ENCODE assay signal across 6 cellular contexts in genomic region chr12:106459534-106459933, GRCh38.
"Had no signal": no experiment of that assay in that cellular context is flagged by ENCODE, and none has a peak within 500 bp of the region (broad histone marks: within the 10 kb centered on the region; RNA-seq: fewer than 3 reads in every experiment).

No MANE protein-coding gene starts in this region.

- H3K9me3 Mint-ChIP-seq: GM23338, H9, IgD-negative memory B cell had no signal

- H3K4me1 Mint-ChIP-seq: GM23338, H9 had no signal

- H3K27ac ChIP-seq: HL-60 had no signal

- DNase-seq: H9, HCEC 1CT had no signal

- H3K27ac Mint-ChIP-seq: GM23338, H9, IgD-negative memory B cell had no signal

- ATAC-seq: GM23338, HepG2 had no signal

- H3K27me3 Mint-ChIP-seq: IgD-negative memory B cell had no signal

- H3K4me3 Mint-ChIP-seq: GM23338, H9, IgD-negative memory B cell had no signal

- H3K4me3 ChIP-seq: GM23338 had no signal
